10 cellular contexts compared by ENCODE assay signal in the genomic region with DNA sequence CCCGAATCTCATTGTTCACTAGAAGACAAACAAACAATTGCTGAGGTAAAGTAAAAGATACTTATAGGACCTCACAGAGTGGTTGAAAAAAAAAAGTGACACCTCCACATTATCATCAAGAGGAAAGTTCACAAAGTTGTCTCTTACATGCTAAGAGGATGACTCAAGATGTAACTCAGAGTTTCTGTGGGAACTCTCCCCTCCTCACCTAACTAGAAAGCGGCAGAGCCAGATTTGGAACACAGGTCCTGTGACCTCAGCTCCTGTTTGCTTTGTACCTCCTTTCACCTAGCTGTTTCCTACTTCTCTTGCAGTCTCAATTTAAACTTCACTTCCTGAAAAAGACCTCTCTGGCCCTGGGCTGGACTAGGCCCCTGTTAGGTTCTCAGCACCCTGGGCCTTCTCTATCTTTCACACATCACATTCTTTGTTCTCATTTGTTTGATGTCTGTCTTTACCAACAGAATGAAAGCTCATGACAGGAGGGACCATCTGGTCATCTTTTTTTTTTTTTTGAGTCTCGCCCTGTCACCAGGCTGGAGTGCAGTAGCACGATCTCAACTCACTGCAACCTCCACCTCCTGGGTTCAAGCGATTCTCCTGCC.
DNase-seq lines count a peak whose midpoint lies in the region; ATAC-seq and TF ChIP-seq lines count a peak whose summit lies in the region.
"Had no signal": no experiment of that assay in that cellular context is flagged by ENCODE, and none has a peak within 500 bp of the region (broad histone marks: within the 10 kb centered on the region; RNA-seq: fewer than 3 reads in every experiment).

No MANE protein-coding gene starts in this region.

- peak; percentile 83 for ATAC-seq in GM21576 (IDR thresholded peaks at IDR 0.05; ENCODE audit: unreplicated experiment)
- ATAC-seq: left cardiac atrium had no signal

- H3K4me3 Mint-ChIP-seq in mesothelial cell of epicardium (no peak overlapping the region), neural progenitor cell (no peak overlapping the region)

- H3K36me3 Mint-ChIP-seq in mesothelial cell of epicardium (peaks cover 8% of the 10 kb centered on the region), neural progenitor cell (peaks cover 2% of the 10 kb centered on the region)

- no peaks in the 10 kb centered on the region for H3K9me3 ChIP-seq in neural progenitor cell (ENCODE audit: low read depth)
- no peaks in the 10 kb centered on the region for H3K9me3 ChIP-seq in effector memory CD4-positive, alpha-beta T cell (ENCODE audit: control insufficient read depth, low read length)

- peak overlapping the region; percentile 77 for H3K27ac Mint-ChIP-seq in mesothelial cell of epicardium
- H3K27ac Mint-ChIP-seq in neural progenitor cell: no peak overlapping the region

- DNase-seq in GM13977 (ENCODE audit: low spot score) (peak; percentile 56), NCI-H69 (lab: John Stamatoyannopoulos, UW) (peak; percentile 64), mesothelial cell of epicardium (ENCODE audit: low spot score in 2 of 2, unreplicated experiment in 2 of 2) (no peak), neural progenitor cell (ENCODE audit: low spot score) (no peak), NCI-H345 treated with DMSO at 0.1 percent for 48 hours (lab: John Stamatoyannopoulos, UW; ENCODE audit: unreplicated experiment) (no peak)
- no peak for DNase-seq in effector memory CD4-positive, alpha-beta T cell
- DNase-seq: KG1, left cardiac atrium, NCI-H774 had no signal

- no peak overlapping the region for H3K9ac ChIP-seq in neural progenitor cell

- peaks cover 4% of the 10 kb centered on the region for H3K4me1 ChIP-seq in neural progenitor cell
- H3K4me1 ChIP-seq in effector memory CD4-positive, alpha-beta T cell (ENCODE audit: control insufficient read depth, insufficient read depth, low read length, poor library complexity, severe bottlenecking): no peaks in the 10 kb centered on the region

- H3K27ac ChIP-seq in neural progenitor cell: no peak overlapping the region
- H3K27ac ChIP-seq in effector memory CD4-positive, alpha-beta T cell (ENCODE audit: insufficient read depth, low read length, poor library complexity, severe bottlenecking): no peak overlapping the region

- no peaks in the 10 kb centered on the region for H3K36me3 ChIP-seq in neural progenitor cell
- H3K36me3 ChIP-seq in effector memory CD4-positive, alpha-beta T cell (ENCODE audit: control insufficient read depth, insufficient read depth, low read length): no peaks in the 10 kb centered on the region

- in situ Hi-C loops in GM13977 (cut with MboI; ENCODE audit: low pct_unique_long_range_greater_than_20kb, low sequenced_read_pairs, unreplicated experiment): no loop called here

- no peaks in the 10 kb centered on the region for H3F3A ChIP-seq in neural progenitor cell (ENCODE audit: low read depth)

- H3K27me3 Mint-ChIP-seq in mesothelial cell of epicardium (ENCODE audit: low read depth): no peaks in the 10 kb centered on the region
- H3K27me3 Mint-ChIP-seq in neural progenitor cell (ENCODE audit: insufficient read depth, low read depth): peaks cover 3% of the 10 kb centered on the region

- no peak overlapping the region for H3K4me2 ChIP-seq in neural progenitor cell

- peaks cover 22% of the 10 kb centered on the region for H3K4me1 Mint-ChIP-seq in mesothelial cell of epicardium
- peaks cover 13% of the 10 kb centered on the region for H3K4me1 Mint-ChIP-seq in neural progenitor cell

- no peaks in the 10 kb centered on the region for H4K20me1 ChIP-seq in neural progenitor cell (ENCODE audit: low read depth)

- H3K79me2 ChIP-seq in neural progenitor cell (ENCODE audit: low read depth): no peaks in the 10 kb centered on the region

- peaks cover 16% of the 10 kb centered on the region for H3K9me3 Mint-ChIP-seq in mesothelial cell of epicardium
- H3K9me3 Mint-ChIP-seq in neural progenitor cell: peaks cover 17% of the 10 kb centered on the region

- H2AFZ ChIP-seq in neural progenitor cell (replicated peaks): no peak overlapping the region

- H3K4me3 ChIP-seq in neural progenitor cell: no peak overlapping the region
- no peak overlapping the region for H3K4me3 ChIP-seq in effector memory CD4-positive, alpha-beta T cell (ENCODE audit: insufficient read depth, low read depth, low read length, poor library complexity, severe bottlenecking)

- TF ChIP-seq CTCF in GM13977 (IDR thresholded peaks at IDR 0.05; ENCODE audit: extremely low read depth, insufficient read depth, missing control alignments) (no peak), mesothelial cell of epicardium (IDR thresholded peaks at IDR 0.05; ENCODE audit: unreplicated experiment) (no peak), neural progenitor cell (IDR thresholded peaks at IDR 0.05) (no peak)

- H3K27me3 ChIP-seq in neural progenitor cell: no peaks in the 10 kb centered on the region
- H3K27me3 ChIP-seq in effector memory CD4-positive, alpha-beta T cell (replicated peaks; ENCODE audit: control insufficient read depth, insufficient read depth, low read length, poor library complexity, severe bottlenecking): no peaks in the 10 kb centered on the region

Comparison
In these comparisons a context has a peak if more than half of its experiments do, and no peak if none do; other contexts are left out.
1. DNase-seq: peak in GM13977 (single experiment) and NCI-H69 (single experiment); none in mesothelial cell of epicardium (0 of 2), neural progenitor cell (single experiment), NCI-H345 treated with DMSO at 0.1 percent for 48 hours (single experiment) and effector memory CD4-positive, alpha-beta T cell (0 of 3).